In the genomic region with DNA sequence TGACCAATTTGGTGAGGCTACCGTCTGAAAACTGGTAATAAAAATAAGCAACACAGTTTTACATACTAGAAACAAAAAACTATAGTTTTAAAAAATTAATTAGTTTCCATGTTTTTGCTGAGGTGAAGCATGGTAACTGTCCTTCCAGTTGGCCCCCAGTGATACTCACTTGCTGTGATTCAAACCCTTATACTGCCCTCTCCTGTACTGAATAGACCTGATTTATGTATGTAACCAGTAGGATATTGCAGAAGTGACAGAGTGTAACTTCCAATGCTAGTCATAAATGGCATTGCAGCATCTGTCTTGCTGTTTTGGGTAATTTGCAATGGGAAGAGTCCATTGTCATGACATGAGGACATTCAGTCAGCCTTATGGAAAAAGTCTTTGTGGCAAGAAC, we compare ENCODE assay signal across 27 cellular contexts.
"Had no signal": no experiment of that assay in that cellular context is flagged by ENCODE, and none has a peak within 500 bp of the region (broad histone marks: within the 10 kb centered on the region; RNA-seq: fewer than 3 reads in every experiment).

No MANE protein-coding gene starts in this region.

- H3K4me3 ChIP-seq: adrenal gland, body of pancreas, cardiac muscle cell, esophagus muscularis mucosa, heart right ventricle, left lung, mucosa of descending colon, testis, transverse colon had no signal

- DNase-seq: activated CD4-positive, alpha-beta memory T cell treated with anti-CD3 and anti-CD28 coated beads for 36 hours; activated CD4-positive, alpha-beta T cell treated with anti-CD3 and anti-CD28 coated beads, Interleukin-2, amount 10 ng/mL, durations not matched to agents 24 days and 14 days; activated CD4-positive, CD25-positive, alpha-beta regulatory T cell treated with anti-CD3 and anti-CD28 coated beads, Interleukin-2, amount 50 U/mL, for 72 hours; activated CD8-positive, alpha-beta memory T cell treated with anti-CD3 and anti-CD28 coated beads, Interleukin-2, amount 50 U/mL, for 4 hours; activated effector memory CD4-positive, alpha-beta T cell treated with anti-CD3 and anti-CD28 coated beads, Interleukin-2, amount 50 U/mL, for 16 hours; activated naive CD4-positive, alpha-beta T cell treated with anti-CD3 and anti-CD28 coated beads for 36 hours; activated naive CD8-positive, alpha-beta T cell treated with anti-CD3 and anti-CD28 coated beads for 36 hours; activated T-cell treated with anti-CD3 and anti-CD28 coated beads, Interleukin-2, amount 50 U/mL, for 1 hour; adrenal gland; aorta; body of pancreas; cortex of kidney; foreskin keratinocyte; heart right ventricle; left lung; mucosa of descending colon; posterior cingulate gyrus; right cardiac atrium; stimulated activated CD4-positive, alpha-beta T cell treated with anti-CD3 and anti-CD28 coated beads, Interleukin-2, amount 100 ng/mL, for 48 hours; stimulated activated naive CD4-positive, alpha-beta T cell treated with Interleukin-2 at 50 U/mL for 16 hours; T-helper 17 cell; T1000; testis; transverse colon had no signal

- H3K4me1 ChIP-seq: adrenal gland, body of pancreas, esophagus muscularis mucosa, foreskin keratinocyte, heart right ventricle, left lung, testis, transverse colon had no signal

- H3K9me3 ChIP-seq: adrenal gland, body of pancreas, esophagus muscularis mucosa, heart right ventricle, left lung, mucosa of descending colon, testis, transverse colon had no signal

- H3K36me3 ChIP-seq: adrenal gland, cardiac muscle cell, esophagus muscularis mucosa, heart right ventricle, left lung, transverse colon had no signal

- ATAC-seq: body of pancreas; foreskin keratinocyte; heart right ventricle; left lung; mucosa of descending colon; natural killer cell treated with Interleukin-12 subunit alpha and Interleukin-12 subunit beta and Interleukin-15 and Interleukin-18, amount 100 ng/mL, for 72 hours; right cardiac atrium; T-helper 17 cell had no signal

- H3K27ac ChIP-seq: adrenal gland, body of pancreas, cardiac muscle cell, esophagus muscularis mucosa, foreskin keratinocyte, heart right ventricle, left lung, testis, transverse colon had no signal

- H3K27me3 ChIP-seq: adrenal gland, body of pancreas, cardiac muscle cell, esophagus muscularis mucosa, foreskin keratinocyte, heart right ventricle, left lung, testis, transverse colon had no signal
